3 cellular contexts compared by ENCODE assay signal in genomic region chr5:169253071-169253470, GRCh38. TPM values are rescaled to one million over a fixed set of nuclear protein-coding genes. Genes with fewer than 3 reads are reported as not detected.
"Had no signal": no experiment of that assay in that cellular context is flagged by ENCODE, and none has a peak within 500 bp of the region (broad histone marks: within the 10 kb centered on the region; RNA-seq: fewer than 3 reads in every experiment).

No MANE protein-coding gene starts in this region.

- DNase-seq: GDM1, GF-D8 had no signal

- H3K4me3 ChIP-seq: GM12878 had no signal

- ATAC-seq: GM12878 had no signal

RNA-seq across cellular contexts. Expression of gene SLIT3, which starts 47.9 kb away (rescaled TPM):
- polyA plus RNA-seq: GM12878 had no signal
